ENCODE assay signal across 8 cellular contexts in genomic region chr10:70272925-70273316, GRCh38. TPM values are rescaled to one million over a fixed set of nuclear protein-coding genes. Genes with fewer than 3 reads are reported as not detected.
DNase-seq lines count a peak whose midpoint lies in the region; ATAC-seq and TF ChIP-seq lines count a peak whose summit lies in the region.

No MANE protein-coding gene starts in this region.

- no peaks in the 10 kb centered on the region for H3K4me1 ChIP-seq in neuronal stem cell (ENCODE audit: control insufficient read depth in 2 of 2, insufficient read depth in 1 of 2, low read depth in 1 of 2, low read length in 2 of 2)

- no peak overlapping the region for H2AFZ ChIP-seq in neuronal stem cell (ENCODE audit: low read length)

- H3K9me3 ChIP-seq in neuronal stem cell (replicated peaks in 1 of 2; ENCODE audit: control insufficient read depth in 2 of 2, insufficient read depth in 1 of 2, low read depth in 1 of 2, low read length in 2 of 2), result peaks cover 0 to 5% of the 10 kb centered on the region in 2 donors

- no peak overlapping the region for H4K8ac ChIP-seq in neuronal stem cell (ENCODE audit: low read depth, low read length)

- H3K4me3 ChIP-seq in AG09309 (ENCODE audit: control insufficient read depth, low read depth, low read length) (no peak overlapping the region), neuronal stem cell (ENCODE audit: low read length in 2 of 2) (no peak overlapping the region)

- peak overlapping the region; percentile 52 for H3K27ac Mint-ChIP-seq in activated CD8-positive, alpha-beta T cell treated with anti-CD3 and anti-CD28 coated beads for 36 hours

- POLR2A ChIA-PET in activated CD8-positive, alpha-beta T cell treated with anti-CD3 and anti-CD28 coated beads for 36 hours (lab: Charles Lee), result interaction anchor here (0.6 to 2.3 kb wide), 5 partner anchors 36 to 224 kb away, joined by 3 to 8 read pairs (median 3); partner anchors contain the start of genes PPA1 and SAR1A

- intact Hi-C loops in activated CD8-positive, alpha-beta T cell treated with anti-CD3 and anti-CD28 coated beads for 36 hours (cut with micrococcal nuclease), result no loop called here

- no CpG with 5 or more reads among the region's 4 CpGs for WGBS in neuronal stem cell (ENCODE audit: extremely low coverage in 2 of 2, insufficient read length in 2 of 2, insufficient replicate concordance in 1 of 2), 2 donors

- H3K4me1 Mint-ChIP-seq in activated CD8-positive, alpha-beta T cell treated with anti-CD3 and anti-CD28 coated beads for 36 hours (ENCODE audit: low read depth), result peaks cover 14% of the 10 kb centered on the region

- peaks cover 0 to 21% (median 0%) of the 10 kb centered on the region in 3 experiments for H3K27me3 ChIP-seq in neuronal stem cell (ENCODE audit: control insufficient read depth in 3 of 3, insufficient read depth in 3 of 3, low read depth in 1 of 3, low read length in 3 of 3)

- H2BK120ac ChIP-seq in neuronal stem cell (ENCODE audit: low read depth, low read length), result no peak overlapping the region

- no peaks in the 10 kb centered on the region for H3K27me3 Mint-ChIP-seq in activated CD8-positive, alpha-beta T cell treated with anti-CD3 and anti-CD28 coated beads for 36 hours

- H3K9me3 Mint-ChIP-seq in activated CD8-positive, alpha-beta T cell treated with anti-CD3 and anti-CD28 coated beads for 36 hours, result peaks cover 3% of the 10 kb centered on the region

- H3K27ac ChIP-seq in neuronal stem cell (replicated peaks; ENCODE audit: low read length), result no peak overlapping the region

- no peak overlapping the region for H2BK12ac ChIP-seq in neuronal stem cell (ENCODE audit: low read length)

- CTCF ChIA-PET in activated CD8-positive, alpha-beta T cell treated with anti-CD3 and anti-CD28 coated beads for 36 hours (lab: Charles Lee), result interaction anchor here (0.6 to 6.4 kb wide), 36 partner anchors 9 to 195 kb away, joined by 3 to 45 read pairs (median 4); partner anchors contain the start of genes EIF4EBP2, NPFFR1 and TYSND1

- H2BK15ac ChIP-seq in neuronal stem cell (ENCODE audit: low read length), result no peak overlapping the region

- H3K9ac ChIP-seq in neuronal stem cell (ENCODE audit: low read depth, low read length, poor library complexity), result no peak overlapping the region

- peak; percentile 67 for ATAC-seq in GM18502 (IDR thresholded peaks at IDR 0.05; ENCODE audit: poor library complexity, unreplicated experiment)
- peak; percentile 70 for ATAC-seq in HG03354 (IDR thresholded peaks at IDR 0.05; ENCODE audit: poor library complexity, severe bottlenecking, unreplicated experiment)
- peak; percentile 91 for ATAC-seq in activated CD8-positive, alpha-beta T cell treated with anti-CD3 and anti-CD28 coated beads for 36 hours

- no peak for DNase-seq in AG09309 (ENCODE audit: low read depth)
- DNase-seq in activated CD8-positive, alpha-beta T cell treated with anti-CD3 and anti-CD28 coated beads for 36 hours, result peak; percentile 20
- DNase-seq in left kidney (ENCODE audit: low read depth, low spot score), result peak; percentile 28
- DNase-seq in dedifferentiated amniotic fluid mesenchymal stem cell (ENCODE audit: extremely low spot score), result no peak
- no peak for DNase-seq in HK-2 (ENCODE audit: unreplicated experiment)
- no peak for DNase-seq in neuronal stem cell (ENCODE audit: low spot score)

- H2AK5ac ChIP-seq in neuronal stem cell (ENCODE audit: low read depth, low read length), result no peak overlapping the region

- no peak overlapping the region for H3K4me3 Mint-ChIP-seq in activated CD8-positive, alpha-beta T cell treated with anti-CD3 and anti-CD28 coated beads for 36 hours

- H3K79me1 ChIP-seq in neuronal stem cell (ENCODE audit: low read depth, low read length), result no peaks in the 10 kb centered on the region

- no peaks in the 10 kb centered on the region for H3K36me3 Mint-ChIP-seq in activated CD8-positive, alpha-beta T cell treated with anti-CD3 and anti-CD28 coated beads for 36 hours (ENCODE audit: low read depth)

- peak; percentile 43 for TF ChIP-seq CTCF in AG09309 (IDR thresholded peaks at IDR 0.05; ENCODE audit: control insufficient read depth, insufficient read depth, low read depth, low read length, missing control alignments)
- TF ChIP-seq CTCF in activated CD8-positive, alpha-beta T cell treated with anti-CD3 and anti-CD28 coated beads for 36 hours (IDR thresholded peaks at IDR 0.05), result peak; percentile 72

- H3K23ac ChIP-seq in neuronal stem cell (ENCODE audit: low read depth, low read length, poor library complexity), result no peak overlapping the region

- no peak overlapping the region for H4K91ac ChIP-seq in neuronal stem cell (ENCODE audit: low read depth, low read length, poor library complexity)

- no peak overlapping the region for H3K4ac ChIP-seq in neuronal stem cell (ENCODE audit: low read length)

- H3K36me3 ChIP-seq in neuronal stem cell (replicated peaks in 1 of 2; ENCODE audit: control insufficient read depth in 2 of 2, insufficient read depth in 2 of 2, low read length in 2 of 2), result no peaks in the 10 kb centered on the region

- H3K14ac ChIP-seq in neuronal stem cell (ENCODE audit: low read length), result no peak overlapping the region

- H3K4me2 ChIP-seq in neuronal stem cell (ENCODE audit: insufficient read depth, low read length, poor library complexity, severe bottlenecking), result no peak overlapping the region

- no peak overlapping the region for H3K18ac ChIP-seq in neuronal stem cell (ENCODE audit: low read length)

- H2BK5ac ChIP-seq in neuronal stem cell (ENCODE audit: low read length), result no peak overlapping the region

RNA-seq across cellular contexts. Expression of gene NPFFR1, which starts 10.9 kb away (rescaled TPM):
- total RNA-seq in activated CD8-positive, alpha-beta T cell treated with anti-CD3 and anti-CD28 coated beads for 36 hours, result not detected
- polyA plus RNA-seq in neuronal stem cell (2013, experiment 1 of 2), result 0.06 TPM
- polyA plus RNA-seq in neuronal stem cell (2013, experiment 2 of 2), result 0.06 TPM

RNA-seq across cellular contexts. Expression of gene PPA1, which starts 39.7 kb away (rescaled TPM):
- total RNA-seq in activated CD8-positive, alpha-beta T cell treated with anti-CD3 and anti-CD28 coated beads for 36 hours, result 100 to 1,000 TPM; 357 to 368 TPM
- 169 TPM for polyA plus RNA-seq in neuronal stem cell (2013, experiment 1 of 2)
- polyA plus RNA-seq in neuronal stem cell (2013, experiment 2 of 2), result 171 TPM

Comparison
In these comparisons a context has a peak if more than half of its experiments do, and no peak if none do; other contexts are left out.
1. DNase-seq: peak in activated CD8-positive, alpha-beta T cell treated with anti-CD3 and anti-CD28 coated beads for 36 hours (single experiment) and left kidney (single experiment); none in AG09309 (single experiment), dedifferentiated amniotic fluid mesenchymal stem cell (single experiment), HK-2 (single experiment) and neuronal stem cell (single experiment).
2. Peak in every context shown above with its lines, with median percentiles within 50 percentile points of each other: ATAC-seq.